1 cellular context compared by ENCODE assay signal in the genomic region with DNA sequence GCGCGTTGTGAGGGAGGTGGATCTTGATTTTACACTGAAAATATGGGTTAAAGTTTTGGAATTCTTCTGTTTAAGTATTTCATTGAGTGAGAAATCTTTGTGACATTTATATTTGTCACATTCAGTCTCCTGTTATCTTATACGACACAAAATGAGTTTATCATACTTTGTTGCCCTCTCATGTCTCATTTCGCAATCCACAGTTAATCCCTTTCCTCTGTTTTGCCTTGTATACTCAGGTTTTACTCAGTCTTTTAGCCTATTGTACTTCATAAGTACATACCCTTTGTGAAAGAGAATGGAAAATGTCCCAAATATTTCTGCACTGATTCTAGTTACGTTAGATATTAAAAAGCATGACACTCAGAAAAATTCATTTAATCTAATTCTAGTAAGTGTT.
TF ChIP-seq lines count a peak whose summit lies in the region.

No MANE protein-coding gene starts in this region.

TF ChIP-seq in GM23338, 12 proteins besides CTCF, POLR2A, EP300 and RAD21 (continued from another document):
- TF ChIP-seq ETS1 (IDR thresholded peaks at IDR 0.05), result no peak
- TF ChIP-seq ZNF114 (CRISPR knock-in tag; IDR thresholded peaks at IDR 0.05), result no peak
- TF ChIP-seq, protein P1, sequence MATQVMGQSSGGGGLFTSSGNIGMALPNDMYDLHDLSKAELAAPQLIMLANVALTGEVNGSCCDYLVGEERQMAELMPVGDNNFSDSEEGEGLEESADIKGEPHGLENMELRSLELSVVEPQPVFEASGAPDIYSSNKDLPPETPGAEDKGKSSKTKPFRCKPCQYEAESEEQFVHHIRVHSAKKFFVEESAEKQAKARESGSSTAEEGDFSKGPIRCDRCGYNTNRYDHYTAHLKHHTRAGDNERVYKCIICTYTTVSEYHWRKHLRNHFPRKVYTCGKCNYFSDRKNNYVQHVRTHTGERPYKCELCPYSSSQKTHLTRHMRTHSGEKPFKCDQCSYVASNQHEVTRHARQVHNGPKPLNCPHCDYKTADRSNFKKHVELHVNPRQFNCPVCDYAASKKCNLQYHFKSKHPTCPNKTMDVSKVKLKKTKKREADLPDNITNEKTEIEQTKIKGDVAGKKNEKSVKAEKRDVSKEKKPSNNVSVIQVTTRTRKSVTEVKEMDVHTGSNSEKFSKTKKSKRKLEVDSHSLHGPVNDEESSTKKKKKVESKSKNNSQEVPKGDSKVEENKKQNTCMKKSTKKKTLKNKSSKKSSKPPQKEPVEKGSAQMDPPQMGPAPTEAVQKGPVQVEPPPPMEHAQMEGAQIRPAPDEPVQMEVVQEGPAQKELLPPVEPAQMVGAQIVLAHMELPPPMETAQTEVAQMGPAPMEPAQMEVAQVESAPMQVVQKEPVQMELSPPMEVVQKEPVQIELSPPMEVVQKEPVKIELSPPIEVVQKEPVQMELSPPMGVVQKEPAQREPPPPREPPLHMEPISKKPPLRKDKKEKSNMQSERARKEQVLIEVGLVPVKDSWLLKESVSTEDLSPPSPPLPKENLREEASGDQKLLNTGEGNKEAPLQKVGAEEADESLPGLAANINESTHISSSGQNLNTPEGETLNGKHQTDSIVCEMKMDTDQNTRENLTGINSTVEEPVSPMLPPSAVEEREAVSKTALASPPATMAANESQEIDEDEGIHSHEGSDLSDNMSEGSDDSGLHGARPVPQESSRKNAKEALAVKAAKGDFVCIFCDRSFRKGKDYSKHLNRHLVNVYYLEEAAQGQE (IDR thresholded peaks at IDR 0.05; ENCODE audit: unreplicated experiment), result no peak
- no peak for TF ChIP-seq JUNB (IDR thresholded peaks at IDR 0.05; ENCODE audit: unreplicated experiment)
- TF ChIP-seq NANOG (IDR thresholded peaks at IDR 0.05; ENCODE audit: borderline replicate concordance), result no peak
